9 cellular contexts compared by ENCODE assay signal in the genomic region with DNA sequence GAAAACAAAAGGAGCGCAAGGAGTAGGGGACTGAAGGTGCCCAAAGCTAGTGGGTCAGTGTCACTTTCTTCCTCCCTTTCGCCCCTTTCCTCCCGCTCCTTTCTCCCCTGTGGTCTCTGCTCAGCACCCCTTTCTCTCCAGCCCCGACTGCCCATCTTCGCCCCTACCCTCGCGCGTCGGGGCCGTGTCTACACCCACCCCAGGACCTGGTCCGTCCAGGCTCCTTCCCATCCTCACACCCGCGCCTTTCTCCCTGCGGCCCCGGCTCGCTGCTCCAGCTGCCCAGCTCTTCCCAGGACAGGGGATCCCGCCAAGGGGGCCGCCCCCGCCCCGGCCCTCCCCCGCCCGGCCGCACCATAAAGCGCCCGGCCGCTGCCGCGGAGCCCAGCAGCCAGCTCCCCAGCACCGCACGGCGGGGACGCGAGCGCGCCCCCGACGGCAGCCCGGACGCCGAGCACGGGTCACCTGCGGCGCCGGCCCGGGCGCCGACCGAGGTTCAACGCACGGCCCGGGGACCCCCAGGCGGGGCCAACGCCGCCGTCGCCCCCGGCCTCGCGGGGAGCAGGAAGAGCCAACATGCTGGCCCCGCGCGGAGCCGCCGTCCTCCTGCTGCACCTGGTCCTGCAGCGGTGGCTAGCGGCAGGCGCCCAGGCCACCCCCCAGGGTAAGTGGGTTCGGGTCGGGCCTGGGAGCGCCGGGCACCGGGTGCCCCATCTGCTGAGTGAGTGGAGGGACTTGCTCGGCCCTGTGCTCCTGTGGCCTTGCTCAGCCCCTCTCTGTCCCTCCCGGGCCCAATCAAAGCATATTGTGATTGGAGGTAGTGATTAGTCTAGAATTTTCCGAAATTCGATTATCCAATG.
DNase-seq lines count a peak whose midpoint lies in the region; ATAC-seq and TF ChIP-seq lines count a peak whose summit lies in the region.
"Had no signal": no experiment of that assay in that cellular context is flagged by ENCODE, and none has a peak within 500 bp of the region (broad histone marks: within the 10 kb centered on the region; RNA-seq: fewer than 3 reads in every experiment).

A gene (plus strand): TSS at position 387 of the 860 bp plus-strand sequence. CDS start 190 bp downstream, at position 577.

- H3K27ac Mint-ChIP-seq in activated naive CD4-positive, alpha-beta T cell treated with anti-CD3 and anti-CD28 coated beads, Interleukin-2, amount 50 U/mL, for 24 hours: no peak within 1 kb of the TSS
- no peak within 1 kb of the TSS for H3K27ac Mint-ChIP-seq in stimulated activated effector memory CD8-positive, alpha-beta T cell treated with anti-CD3 and anti-CD28 coated beads, Interleukin-12 subunit alpha, Interleukin-12 subunit beta, amount 100 ng/mL, for 72 hours

- H3K4me3 ChIP-seq in iPS-11a (ENCODE audit: low read depth, low read length): peak within 1 kb of the TSS; percentile 72
- H3K4me3 ChIP-seq: lung had no signal

- H3K4me3 Mint-ChIP-seq in activated naive CD4-positive, alpha-beta T cell treated with anti-CD3 and anti-CD28 coated beads, Interleukin-2, amount 50 U/mL, for 24 hours: peak within 1 kb of the TSS; percentile 52
- peak within 1 kb of the TSS; percentile 22 for H3K4me3 Mint-ChIP-seq in stimulated activated effector memory CD8-positive, alpha-beta T cell treated with anti-CD3 and anti-CD28 coated beads, Interleukin-12 subunit alpha, Interleukin-12 subunit beta, amount 100 ng/mL, for 72 hours

- POLR2A ChIA-PET in GM10248 (lab: Yijun Ruan, JAX): no interaction called here

- H3K27me3 Mint-ChIP-seq in activated naive CD4-positive, alpha-beta T cell treated with anti-CD3 and anti-CD28 coated beads, Interleukin-2, amount 50 U/mL, for 24 hours: peaks cover 42% of the 10 kb centered on the region

- H3K9me3 Mint-ChIP-seq in activated naive CD4-positive, alpha-beta T cell treated with anti-CD3 and anti-CD28 coated beads, Interleukin-2, amount 50 U/mL, for 24 hours: no peaks in the 10 kb centered on the region
- no peaks in the 10 kb centered on the region for H3K9me3 Mint-ChIP-seq in stimulated activated effector memory CD8-positive, alpha-beta T cell treated with anti-CD3 and anti-CD28 coated beads, Interleukin-12 subunit alpha, Interleukin-12 subunit beta, amount 100 ng/mL, for 72 hours

- CTCF ChIA-PET in GM10248 (lab: Yijun Ruan, JAX): interaction anchor here (0.8 kb wide), 1 partner anchor 446 kb away, joined by 3 read pairs; no protein-coding TSS in a partner anchor

- H3K36me3 Mint-ChIP-seq in activated naive CD4-positive, alpha-beta T cell treated with anti-CD3 and anti-CD28 coated beads, Interleukin-2, amount 50 U/mL, for 24 hours: no peaks in the 10 kb centered on the region
- no peaks in the 10 kb centered on the region for H3K36me3 Mint-ChIP-seq in stimulated activated effector memory CD8-positive, alpha-beta T cell treated with anti-CD3 and anti-CD28 coated beads, Interleukin-12 subunit alpha, Interleukin-12 subunit beta, amount 100 ng/mL, for 72 hours

- no peak for TF ChIP-seq CTCF in GM10248 (IDR thresholded peaks at IDR 0.05; ENCODE audit: control extremely low read depth, extremely low read depth, low read depth, missing control alignments)

- ATAC-seq in stimulated activated effector memory CD8-positive, alpha-beta T cell treated with anti-CD3 and anti-CD28 coated beads, Interleukin-12 subunit alpha, Interleukin-12 subunit beta, amount 100 ng/mL, for 72 hours: no peak
- ATAC-seq in HG02759 (IDR thresholded peaks at IDR 0.05; ENCODE audit: unreplicated experiment): no peak

- H3K4me1 Mint-ChIP-seq in activated naive CD4-positive, alpha-beta T cell treated with anti-CD3 and anti-CD28 coated beads, Interleukin-2, amount 50 U/mL, for 24 hours: peaks cover 21% of the 10 kb centered on the region
- peaks cover 10% of the 10 kb centered on the region for H3K4me1 Mint-ChIP-seq in stimulated activated effector memory CD8-positive, alpha-beta T cell treated with anti-CD3 and anti-CD28 coated beads, Interleukin-12 subunit alpha, Interleukin-12 subunit beta, amount 100 ng/mL, for 72 hours

- DNase-seq in NCI-H146 (lab: John Stamatoyannopoulos, UW) (peak; percentile 14), NCI-H146 treated with DMSO at 0.1 percent for 48 hours (lab: John Stamatoyannopoulos, UW; ENCODE audit: unreplicated experiment) (no peak), GM10248 (ENCODE audit: extremely low spot score) (no peak), NCI-H1694 (lab: John Stamatoyannopoulos, UW) (no peak)
- no peak for DNase-seq in stimulated activated effector memory CD8-positive, alpha-beta T cell treated with anti-CD3 and anti-CD28 coated beads, Interleukin-12 subunit alpha, Interleukin-12 subunit beta, amount 100 ng/mL, for 72 hours (ENCODE audit: low spot score in 2 of 2)
